6 cellular contexts compared by ENCODE assay signal in the genomic region with DNA sequence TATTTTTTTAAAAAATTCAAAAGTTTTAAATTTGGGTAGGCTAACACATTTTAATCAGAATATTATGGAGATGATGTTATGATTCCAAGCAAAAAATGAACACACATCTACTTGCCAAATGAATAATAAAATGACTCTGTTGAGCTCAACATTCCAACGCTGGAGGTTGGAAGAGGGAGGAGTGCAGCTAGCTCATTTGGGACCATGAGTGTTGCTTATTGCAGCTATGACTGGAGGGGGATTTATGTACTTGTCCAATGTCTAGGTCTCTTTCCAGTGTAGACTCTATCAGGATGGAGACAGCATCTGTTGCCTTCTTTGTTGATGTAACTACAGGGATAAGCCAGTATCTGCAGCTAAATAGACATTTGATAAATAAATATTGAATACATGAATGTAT.
"Had no signal": no experiment of that assay in that cellular context is flagged by ENCODE, and none has a peak within 500 bp of the region (broad histone marks: within the 10 kb centered on the region; RNA-seq: fewer than 3 reads in every experiment).

No MANE protein-coding gene starts in this region.

- H3K9me3 ChIP-seq: HAP-1 had no signal

- H3K9ac ChIP-seq: GM23248 had no signal

- H3K27ac ChIP-seq: GM23248, HL-60 had no signal

- H2AFZ ChIP-seq: GM23248 had no signal

- H3K4me3 ChIP-seq: GM23248, HAP-1 had no signal

- DNase-seq: GM23248, GOT3, H7, HFFc6 had no signal

- H3K4me1 ChIP-seq: HAP-1 had no signal

- H3K36me3 ChIP-seq: HAP-1 had no signal
